In genomic region chr7:140723574-140723973, GRCh38 we compare ENCODE assay signal across 21 cellular contexts. TPM values are rescaled to one million over a fixed set of nuclear protein-coding genes. Genes with fewer than 3 reads are reported as not detected.
DNase-seq lines count a peak whose midpoint lies in the region; ATAC-seq lines count a peak whose summit lies in the region.
"Had no signal": no experiment of that assay in that cellular context is flagged by ENCODE, and none has a peak within 500 bp of the region (broad histone marks: within the 10 kb centered on the region; RNA-seq: fewer than 3 reads in every experiment).

No MANE protein-coding gene starts in this region.

- peak overlapping the region in 1 of 2 donors; percentile 59 for H3K4me3 Mint-ChIP-seq in activated T-cell treated with anti-CD3 and anti-CD28 coated beads, Interleukin-2, amount 50 U/mL, for 72 hours
- H3K4me3 Mint-ChIP-seq in CD4-positive, alpha-beta memory T cell = no peak overlapping the region
- H3K4me3 Mint-ChIP-seq in activated T-helper 17 cell treated with anti-CD3 and anti-CD28 coated beads, Interleukin-2, amount 50 U/mL, for 72 hours = no peak overlapping the region
- peak overlapping the region in 6 of 10 donors; percentile 1 to 62 (median 15) for H3K4me3 Mint-ChIP-seq in naive thymus-derived CD8-positive, alpha-beta T cell
- H3K4me3 Mint-ChIP-seq: IgD-negative memory B cell had no signal

- peaks cover 4% of the 10 kb centered on the region for H3K36me3 ChIP-seq in CD4-positive, alpha-beta memory T cell (ENCODE audit: insufficient read depth, low read length)
- H3K36me3 ChIP-seq: BE2C had no signal

- no peaks in the 10 kb centered on the region for H3K27me3 ChIP-seq in CD4-positive, alpha-beta memory T cell (ENCODE audit: insufficient read depth, low read length)
- H3K27me3 ChIP-seq: BE2C had no signal

- intact Hi-C loops in CD4-positive, alpha-beta memory T cell (cut with micrococcal nuclease) = no loop called here

- peak overlapping the region; percentile 73 for H3K27ac Mint-ChIP-seq in activated T-cell treated with anti-CD3 and anti-CD28 coated beads, Interleukin-2, amount 50 U/mL, for 72 hours
- H3K27ac Mint-ChIP-seq in CD4-positive, alpha-beta memory T cell = peak overlapping the region in 6 of 7 donors; percentile 12 to 89 (median 44)
- H3K27ac Mint-ChIP-seq in activated T-helper 17 cell treated with anti-CD3 and anti-CD28 coated beads, Interleukin-2, amount 50 U/mL, for 72 hours = peak overlapping the region; percentile 13
- H3K27ac Mint-ChIP-seq in naive thymus-derived CD8-positive, alpha-beta T cell = peak overlapping the region; percentile 68 to 96 (median 90)

- H3K4me3 ChIP-seq in CD4-positive, alpha-beta memory T cell (ENCODE audit: low read length in 2 of 2) = no peak overlapping the region
- H3K4me3 ChIP-seq: A549 had no signal

- H3K27ac ChIP-seq in CD4-positive, alpha-beta memory T cell (ENCODE audit: low read depth, low read length) = peak overlapping the region; percentile 17
- H3K27ac ChIP-seq: A549, RWPE1 had no signal

- H3K4me1 ChIP-seq in CD4-positive, alpha-beta memory T cell (ENCODE audit: insufficient read depth, low read length) = peaks cover 15% of the 10 kb centered on the region
- H3K4me1 ChIP-seq: A549 had no signal

- CTCF ChIA-PET in CD4-positive, alpha-beta memory T cell (lab: Charles Lee; ENCODE audit: partially characterized antibody) = interaction anchor here (1.1 kb wide), 2 partner anchors 20 to 51 kb away, joined by 3 read pairs; partner anchors contain the start of gene ADCK2

- POLR2A ChIA-PET in CD4-positive, alpha-beta memory T cell (lab: Charles Lee; ENCODE audit: partially characterized antibody) = interaction anchor here (1.2 to 3.0 kb wide), 2 partner anchors 22 to 50 kb away, joined by 3 to 13 read pairs; partner anchors contain the start of gene ADCK2
- POLR2A ChIA-PET in naive thymus-derived CD8-positive, alpha-beta T cell (lab: Charles Lee) = interaction anchor here (0.6 to 2.2 kb wide), 6 partner anchors 26 to 316 kb away, joined by 3 to 9 read pairs (median 6); partner anchors contain the start of genes BRAF, MRPS33 and NDUFB2

- no peak for DNase-seq in activated T-cell treated with anti-CD3 and anti-CD28 coated beads, Interleukin-2, amount 50 U/mL, for 72 hours
- no peak for DNase-seq in activated T-cell treated with anti-CD3 and anti-CD28 coated beads, Interleukin-2, amount 50 U/mL, for 48 hours
- DNase-seq in CD4-positive, alpha-beta memory T cell = no peak
- DNase-seq in naive thymus-derived CD8-positive, alpha-beta T cell = no peak
- no peak for DNase-seq in AML-193 (lab: John Stamatoyannopoulos, UW)
- no peak for DNase-seq in G401 (ENCODE audit: low spot score)
- DNase-seq: BE2C; DMS79; MV-4-11; NCI-H1105 treated with DMSO at 0.1 percent for 48 hours; NCI-H2029 treated with DMSO at 0.1 percent for 48 hours; NCI-H226; NCI-H510A treated with DMSO at 0.1 percent for 48 hours; NCI-H748 treated with DMSO at 0.1 percent for 48 hours; NK-92 treated with Interleukin-12 subunit alpha and Interleukin-12 subunit beta, amount 100 ng/mL, for 24 hours; SIG-M5 had no signal

- in situ Hi-C loops in G401 (cut with HindIII; ENCODE audit: low sequenced_read_pairs) = no loop called here

- no peaks in the 10 kb centered on the region for H3K27me3 Mint-ChIP-seq in activated T-cell treated with anti-CD3 and anti-CD28 coated beads, Interleukin-2, amount 50 U/mL, for 72 hours (ENCODE audit: low read depth)
- no peaks in the 10 kb centered on the region for H3K27me3 Mint-ChIP-seq in CD4-positive, alpha-beta memory T cell
- no peaks in the 10 kb centered on the region for H3K27me3 Mint-ChIP-seq in activated T-helper 17 cell treated with anti-CD3 and anti-CD28 coated beads, Interleukin-2, amount 50 U/mL, for 72 hours
- no peaks in the 10 kb centered on the region for H3K27me3 Mint-ChIP-seq in naive thymus-derived CD8-positive, alpha-beta T cell
- H3K27me3 Mint-ChIP-seq: IgD-negative memory B cell had no signal

- peak; percentile 53 to 61 for ATAC-seq in activated T-cell treated with anti-CD3 and anti-CD28 coated beads, Interleukin-2, amount 50 U/mL, for 72 hours (replicated peaks in 1 of 2)
- no peak for ATAC-seq in activated T-helper 17 cell treated with anti-CD3 and anti-CD28 coated beads, Interleukin-2, amount 50 U/mL, for 72 hours (replicated peaks)
- peak in 1 of 2 donors; percentile 26 for ATAC-seq in naive thymus-derived CD8-positive, alpha-beta T cell
- ATAC-seq: A549, HCT116 had no signal

- H3K9me3 Mint-ChIP-seq in activated T-cell treated with anti-CD3 and anti-CD28 coated beads, Interleukin-2, amount 50 U/mL, for 72 hours = no peaks in the 10 kb centered on the region
- no peaks in the 10 kb centered on the region for H3K9me3 Mint-ChIP-seq in CD4-positive, alpha-beta memory T cell
- H3K9me3 Mint-ChIP-seq in activated T-helper 17 cell treated with anti-CD3 and anti-CD28 coated beads, Interleukin-2, amount 50 U/mL, for 72 hours = no peaks in the 10 kb centered on the region
- H3K9me3 Mint-ChIP-seq in naive thymus-derived CD8-positive, alpha-beta T cell = no peaks in the 10 kb centered on the region
- H3K9me3 Mint-ChIP-seq: IgD-negative memory B cell had no signal

- peaks cover 32% of the 10 kb centered on the region for H3K4me1 Mint-ChIP-seq in activated T-cell treated with anti-CD3 and anti-CD28 coated beads, Interleukin-2, amount 50 U/mL, for 72 hours (ENCODE audit: low read depth)
- H3K4me1 Mint-ChIP-seq in CD4-positive, alpha-beta memory T cell = peaks cover 11 to 18% (median 15%) of the 10 kb centered on the region in 4 donors
- H3K4me1 Mint-ChIP-seq in activated T-helper 17 cell treated with anti-CD3 and anti-CD28 coated beads, Interleukin-2, amount 50 U/mL, for 72 hours = peaks cover 8% of the 10 kb centered on the region
- peaks cover 4 to 42% (median 29%) of the 10 kb centered on the region in 4 donors for H3K4me1 Mint-ChIP-seq in naive thymus-derived CD8-positive, alpha-beta T cell

- H3K9me3 ChIP-seq in CD4-positive, alpha-beta memory T cell (ENCODE audit: control insufficient read depth in 1 of 2, low read length in 2 of 2) = no peaks in the 10 kb centered on the region
- H3K9me3 ChIP-seq: A549, BE2C had no signal

- peaks cover 0 to 1% of the 10 kb centered on the region in 2 donors for H3K36me3 Mint-ChIP-seq in activated T-cell treated with anti-CD3 and anti-CD28 coated beads, Interleukin-2, amount 50 U/mL, for 72 hours (ENCODE audit: insufficient read depth in 2 of 2)
- peaks cover 1 to 8% of the 10 kb centered on the region in 2 donors for H3K36me3 Mint-ChIP-seq in CD4-positive, alpha-beta memory T cell
- H3K36me3 Mint-ChIP-seq in activated T-helper 17 cell treated with anti-CD3 and anti-CD28 coated beads, Interleukin-2, amount 50 U/mL, for 72 hours (ENCODE audit: low read depth) = peaks cover 11% of the 10 kb centered on the region
- peaks cover 0 to 4% (median 0%) of the 10 kb centered on the region in 3 donors for H3K36me3 Mint-ChIP-seq in naive thymus-derived CD8-positive, alpha-beta T cell

RNA-seq across cellular contexts. Expression of gene NDUFB2, which starts 27.1 kb away (rescaled TPM):
- total RNA-seq in activated T-cell treated with anti-CD3 and anti-CD28 coated beads, Interleukin-2, amount 50 U/mL, for 72 hours = 10 to 100 TPM; 78.0 to 94.1 TPM
- total RNA-seq in CD4-positive, alpha-beta memory T cell = 10 to 100 TPM; 94.4 to 98.6 TPM
- polyA plus RNA-seq in CD4-positive, alpha-beta memory T cell = 100 to 1,000 TPM; 410 to 639 TPM
- 100 to 1,000 TPM in 1 of 2 donors, 10 to 100 TPM in 1; 92.7 to 215 TPM for total RNA-seq in activated T-helper 17 cell treated with anti-CD3 and anti-CD28 coated beads, Interleukin-2, amount 50 U/mL, for 72 hours
- 100 to 1,000 TPM in 1 of 2 experiments, 10 to 100 TPM in 1; 98.5 to 103 TPM for total RNA-seq in naive thymus-derived CD8-positive, alpha-beta T cell
- polyA plus RNA-seq in naive thymus-derived CD8-positive, alpha-beta T cell = 100 to 1,000 TPM; 434 to 524 (median 517) TPM
- 240 and 476 TPM in 2 replicates for total RNA-seq in G401 (2014; rRNA removed; shearing (Covaris generic))

RNA-seq across cellular contexts. Expression of gene ADCK2, which starts 50.8 kb away (rescaled TPM):
- 10 to 100 TPM; 30.3 to 38.9 TPM for total RNA-seq in activated T-cell treated with anti-CD3 and anti-CD28 coated beads, Interleukin-2, amount 50 U/mL, for 72 hours
- 10 to 100 TPM; 18.6 to 19.2 TPM for total RNA-seq in CD4-positive, alpha-beta memory T cell
- 10 to 100 TPM; 24.9 to 36.0 TPM for polyA plus RNA-seq in CD4-positive, alpha-beta memory T cell
- 10 to 100 TPM; 16.6 to 28.4 TPM for total RNA-seq in activated T-helper 17 cell treated with anti-CD3 and anti-CD28 coated beads, Interleukin-2, amount 50 U/mL, for 72 hours
- total RNA-seq in naive thymus-derived CD8-positive, alpha-beta T cell = 10 to 100 TPM; 16.4 to 17.1 TPM
- polyA plus RNA-seq in naive thymus-derived CD8-positive, alpha-beta T cell = 10 to 100 TPM; 25.2 to 28.5 (median 27.4) TPM
- total RNA-seq in G401 (2014; rRNA removed; shearing (Covaris generic)) = 22.3 and 26.3 TPM in 2 replicates

Comparison
In these comparisons a context has a peak if more than half of its experiments do, and no peak if none do; other contexts are left out.
1. H3K27ac Mint-ChIP-seq: peak in every context shown above with its lines; median percentile 90 in naive thymus-derived CD8-positive, alpha-beta T cell; 73 in activated T-cell treated with anti-CD3 and anti-CD28 coated beads, Interleukin-2, amount 50 U/mL, for 72 hours; 44 in CD4-positive, alpha-beta memory T cell; 13 in activated T-helper 17 cell treated with anti-CD3 and anti-CD28 coated beads, Interleukin-2, amount 50 U/mL, for 72 hours.
2. H3K4me3 Mint-ChIP-seq: peak in naive thymus-derived CD8-positive, alpha-beta T cell (6 of 10); none in CD4-positive, alpha-beta memory T cell (0 of 8) and activated T-helper 17 cell treated with anti-CD3 and anti-CD28 coated beads, Interleukin-2, amount 50 U/mL, for 72 hours (single experiment).